Comparison of ENCODE assay signal across 15 cellular contexts in the genomic region with DNA sequence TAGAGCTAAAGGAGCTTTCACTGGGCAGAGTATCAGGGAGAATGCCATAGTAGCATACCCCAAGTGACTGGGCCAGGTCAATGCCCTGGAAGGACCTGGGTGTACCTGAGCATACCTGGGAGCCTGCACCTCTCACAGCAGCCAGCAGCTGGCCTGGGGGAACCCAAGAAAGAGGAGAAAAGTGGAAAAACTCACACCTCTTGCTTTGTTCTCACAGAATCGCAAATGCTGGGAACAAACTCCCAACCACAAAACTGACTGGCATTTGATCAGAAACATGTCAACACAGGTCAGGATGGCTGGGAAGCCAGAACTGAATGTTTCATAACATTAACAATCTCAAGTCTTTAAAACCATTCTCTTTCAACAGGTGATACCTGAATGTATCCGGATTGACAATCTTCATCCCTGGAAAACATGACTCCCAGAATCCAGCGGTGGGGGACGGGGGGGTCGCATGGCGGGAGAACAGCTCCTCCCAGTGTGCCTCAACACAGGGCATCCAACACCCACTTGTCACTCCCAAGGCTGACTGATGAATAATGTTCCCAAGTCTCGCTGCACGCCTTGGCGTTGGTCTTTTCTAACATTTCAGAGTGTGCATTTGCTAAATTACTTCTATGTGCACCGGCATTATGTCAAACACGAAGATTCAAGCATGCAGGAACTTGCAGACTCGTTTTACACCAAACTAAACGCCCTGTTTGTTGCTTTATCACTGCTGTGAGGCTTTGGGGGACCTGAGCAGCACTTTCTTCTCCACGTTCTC. TPM values are rescaled to one million over a fixed set of nuclear protein-coding genes. Genes with fewer than 3 reads are reported as not detected.
A peak's percentile ranks its signal among the peaks of the same experiment; 100 is the strongest.
DNase-seq lines count a peak whose midpoint lies in the region; ATAC-seq and TF ChIP-seq lines count a peak whose summit lies in the region.
"Had no signal": no experiment of that assay in that cellular context is flagged by ENCODE, and none has a peak within 500 bp of the region (broad histone marks: within the 10 kb centered on the region; RNA-seq: fewer than 3 reads in every experiment).

No MANE protein-coding gene starts in this region.

- intact Hi-C loops in left ventricle myocardium superior (cut with micrococcal nuclease): no loop called here
- intact Hi-C loops in Right ventricle myocardium inferior (cut with DNase I): no loop called here
- intact Hi-C loops in dendritic cell treated with granulocyte-macrophage colony-stimulating factor and Interleukin-4, amounts not matched to agents 40 ng/mL and 50 ng/mL, for 4 days (cut with micrococcal nuclease): no loop called here
- intact Hi-C loops in CD14-positive monocyte (cut with micrococcal nuclease): no loop called here

- peak overlapping the region; percentile 94 for H3K27ac Mint-ChIP-seq in dendritic cell treated with granulocyte-macrophage colony-stimulating factor and Interleukin-4, amounts not matched to agents 40 ng/mL and 50 ng/mL, for 4 days
- H3K27ac Mint-ChIP-seq in nephron (peak overlapping the region in 2 of 3 experiments; percentile 22 to 64), CD14-positive monocyte (peak overlapping the region in 1 of 7 donors; percentile 77)
- H3K27ac Mint-ChIP-seq in stimulated activated effector memory CD8-positive, alpha-beta T cell treated with anti-CD3 and anti-CD28 coated beads, Interleukin-12 subunit alpha, Interleukin-12 subunit beta, amount 100 ng/mL, for 72 hours: no peak overlapping the region
- H3K27ac Mint-ChIP-seq: activated T-helper 2 cell treated with anti-CD3 and anti-CD28 coated beads, Interferon-gamma antibody, Interleukin-2, Interleukin-4, amounts not matched to agents 10 μg/mL and 5 μg/mL and 100 μg/mL, durations not matched to agents 14 hours and 24 hours and 36 hours had no signal

- TF ChIP-seq CTCF in nephron (IDR thresholded peaks at IDR 0.05; ENCODE audit: unreplicated experiment in 3 of 3): no peak
- no peak for TF ChIP-seq CTCF in CD14-positive monocyte (IDR thresholded peaks at IDR 0.05)

- peaks cover 96% of the 10 kb centered on the region for H3K36me3 Mint-ChIP-seq in dendritic cell treated with granulocyte-macrophage colony-stimulating factor and Interleukin-4, amounts not matched to agents 40 ng/mL and 50 ng/mL, for 4 days (ENCODE audit: low read depth)
- H3K36me3 Mint-ChIP-seq in nephron (ENCODE audit: low read depth) (peaks cover 57% of the 10 kb centered on the region), CD14-positive monocyte (peaks cover 54 to 71% of the 10 kb centered on the region in 2 donors)
- H3K36me3 Mint-ChIP-seq in stimulated activated effector memory CD8-positive, alpha-beta T cell treated with anti-CD3 and anti-CD28 coated beads, Interleukin-12 subunit alpha, Interleukin-12 subunit beta, amount 100 ng/mL, for 72 hours: peaks cover 83% of the 10 kb centered on the region

- H3K4me1 Mint-ChIP-seq in dendritic cell treated with granulocyte-macrophage colony-stimulating factor and Interleukin-4, amounts not matched to agents 40 ng/mL and 50 ng/mL, for 4 days (ENCODE audit: low read depth): peaks cover 69% of the 10 kb centered on the region
- peaks cover 30% of the 10 kb centered on the region for H3K4me1 Mint-ChIP-seq in nephron
- H3K4me1 Mint-ChIP-seq in stimulated activated effector memory CD8-positive, alpha-beta T cell treated with anti-CD3 and anti-CD28 coated beads, Interleukin-12 subunit alpha, Interleukin-12 subunit beta, amount 100 ng/mL, for 72 hours: peaks cover 63% of the 10 kb centered on the region
- H3K4me1 Mint-ChIP-seq in CD14-positive monocyte: peaks cover 47% of the 10 kb centered on the region

- H3K27me3 Mint-ChIP-seq in dendritic cell treated with granulocyte-macrophage colony-stimulating factor and Interleukin-4, amounts not matched to agents 40 ng/mL and 50 ng/mL, for 4 days: no peaks in the 10 kb centered on the region
- H3K27me3 Mint-ChIP-seq in nephron (ENCODE audit: low read depth) (no peaks in the 10 kb centered on the region), CD14-positive monocyte (ENCODE audit: low read depth in 3 of 3) (no peaks in the 10 kb centered on the region)
- H3K27me3 Mint-ChIP-seq: activated CD4-positive, alpha-beta T cell treated with anti-CD3 and anti-CD28 coated beads for 36 hours had no signal

- ATAC-seq in left ventricle myocardium superior (peak; percentile 28), Right ventricle myocardium inferior (no peak), GM21825 (IDR thresholded peaks at IDR 0.05; ENCODE audit: unreplicated experiment) (no peak)
- ATAC-seq in stimulated activated effector memory CD8-positive, alpha-beta T cell treated with anti-CD3 and anti-CD28 coated beads, Interleukin-12 subunit alpha, Interleukin-12 subunit beta, amount 100 ng/mL, for 72 hours: no peak
- ATAC-seq: activated CD4-positive, alpha-beta T cell treated with anti-CD3 and anti-CD28 coated beads for 36 hours; Panc1 had no signal

- DNase-seq in left ventricle myocardium superior (no peak), Right ventricle myocardium inferior (ENCODE audit: missing footprints) (no peak), GOT3 (lab: John Stamatoyannopoulos, UW) (no peak), CD14-positive monocyte (ENCODE audit: low spot score) (no peak)
- DNase-seq in stimulated activated effector memory CD8-positive, alpha-beta T cell treated with anti-CD3 and anti-CD28 coated beads, Interleukin-12 subunit alpha, Interleukin-12 subunit beta, amount 100 ng/mL, for 72 hours (ENCODE audit: low spot score in 2 of 2): no peak
- DNase-seq: activated CD4-positive, alpha-beta T cell treated with anti-CD3 and anti-CD28 coated beads for 36 hours; DMS153; IMR-90; NCI-H1417; T-helper 1 cell had no signal

- no peaks in the 10 kb centered on the region for H3K9me3 Mint-ChIP-seq in dendritic cell treated with granulocyte-macrophage colony-stimulating factor and Interleukin-4, amounts not matched to agents 40 ng/mL and 50 ng/mL, for 4 days
- H3K9me3 Mint-ChIP-seq in nephron (no peaks in the 10 kb centered on the region), CD14-positive monocyte (peaks cover 0 to 2% (median 0%) of the 10 kb centered on the region in 7 donors)
- no peaks in the 10 kb centered on the region for H3K9me3 Mint-ChIP-seq in stimulated activated effector memory CD8-positive, alpha-beta T cell treated with anti-CD3 and anti-CD28 coated beads, Interleukin-12 subunit alpha, Interleukin-12 subunit beta, amount 100 ng/mL, for 72 hours
- H3K9me3 Mint-ChIP-seq: activated T-helper 2 cell treated with anti-CD3 and anti-CD28 coated beads, Interferon-gamma antibody, Interleukin-2, Interleukin-4, amounts not matched to agents 10 μg/mL and 5 μg/mL and 100 μg/mL, durations not matched to agents 14 hours and 24 hours and 36 hours had no signal

- H3K4me3 Mint-ChIP-seq in dendritic cell treated with granulocyte-macrophage colony-stimulating factor and Interleukin-4, amounts not matched to agents 40 ng/mL and 50 ng/mL, for 4 days: no peak overlapping the region
- H3K4me3 Mint-ChIP-seq in nephron (no peak overlapping the region), CD14-positive monocyte (no peak overlapping the region)
- H3K4me3 Mint-ChIP-seq in stimulated activated effector memory CD8-positive, alpha-beta T cell treated with anti-CD3 and anti-CD28 coated beads, Interleukin-12 subunit alpha, Interleukin-12 subunit beta, amount 100 ng/mL, for 72 hours: no peak overlapping the region

RNA-seq across cellular contexts. Expression of gene FOXN3, which starts 7.9 kb away (rescaled TPM):
- 134 TPM for total RNA-seq in left ventricle myocardium superior
- total RNA-seq in Right ventricle myocardium inferior: 127 TPM
- polyA plus RNA-seq in CD14-positive monocyte: 10 to 100 TPM; 38.7 to 42.0 TPM
